ENCODE assay signal across 15 cellular contexts in genomic region chr17:66755101-66755943, GRCh38.
A peak's percentile ranks its signal among the peaks of the same experiment; 100 is the strongest.
DNase-seq lines count a peak whose midpoint lies in the region; ATAC-seq and TF ChIP-seq lines count a peak whose summit lies in the region.
"Had no signal": no experiment of that assay in that cellular context is flagged by ENCODE, and none has a peak within 500 bp of the region (broad histone marks: within the 10 kb centered on the region; RNA-seq: fewer than 3 reads in every experiment).

No MANE protein-coding gene starts in this region.

- POLR2A ChIA-PET in RWPE1 (lab: Yijun Ruan, JAX; ENCODE audit: low non-redundant PET): no interaction called here

- CTCF ChIA-PET in RWPE1 (lab: Yijun Ruan, JAX): interaction anchor here (0.5 to 0.6 kb wide), 2 partner anchors 257 to 513 kb away, joined by 3 read pairs; no protein-coding TSS in a partner anchor

- no peak overlapping the region for H3K4me3 Mint-ChIP-seq in mesothelial cell of epicardium
- H3K4me3 Mint-ChIP-seq: effector memory CD8-positive, alpha-beta T cell; naive thymus-derived CD4-positive, alpha-beta T cell; stimulated activated naive B cell treated with anti-CD40 and anti-IgM and Interleukin-4, amounts not matched to agents 10 μg/mL and 1 μg/mL and 100 μg/mL, for 72 hours had no signal

- no peak overlapping the region for H3K27ac ChIP-seq in RWPE1
- H3K27ac ChIP-seq: gastroesophageal sphincter, right atrium auricular region had no signal

- no peaks in the 10 kb centered on the region for H3K36me3 Mint-ChIP-seq in mesothelial cell of epicardium
- H3K36me3 Mint-ChIP-seq: stimulated activated naive B cell treated with anti-CD40 and anti-IgM and Interleukin-4, amounts not matched to agents 10 μg/mL and 1 μg/mL and 100 μg/mL, for 72 hours had no signal

- DNase-seq in Daoy (ENCODE audit: low read depth): peak; percentile 17
- peak; percentile 88 for DNase-seq in NCI-H2029 (lab: John Stamatoyannopoulos, UW)
- DNase-seq in RWPE1 (ENCODE audit: low spot score): peak; percentile 42
- no peak for DNase-seq in mesothelial cell of epicardium (ENCODE audit: low spot score in 2 of 2, unreplicated experiment in 2 of 2)
- DNase-seq in left cardiac atrium: no peak
- DNase-seq in SKM-1 (lab: John Stamatoyannopoulos, UW; ENCODE audit: unreplicated experiment): no peak
- no peak for DNase-seq in NCI-H1048 (lab: John Stamatoyannopoulos, UW)
- no peak for DNase-seq in activated effector memory CD4-positive, alpha-beta T cell treated with Interleukin-2 at 50 U/mL for 16 hours
- DNase-seq: activated CD4-positive, alpha-beta T cell treated with anti-CD3 and anti-CD28 coated beads, Interleukin-2, amount 50 U/mL, for 4 hours; effector memory CD8-positive, alpha-beta T cell; naive thymus-derived CD4-positive, alpha-beta T cell; stimulated activated CD4-positive, alpha-beta T cell treated with anti-CD3 and anti-CD28 coated beads, Interleukin-4, amount 100 ng/mL, for 24 hours; stimulated activated naive B cell treated with anti-CD40 and anti-IgM and Interleukin-4, amounts not matched to agents 10 μg/mL and 1 μg/mL and 100 μg/mL, for 72 hours had no signal

- ATAC-seq in left cardiac atrium: no peak
- ATAC-seq: effector memory CD8-positive, alpha-beta T cell; gastroesophageal sphincter; naive thymus-derived CD4-positive, alpha-beta T cell; stimulated activated naive B cell treated with anti-CD40 and anti-IgM and Interleukin-4, amounts not matched to agents 10 μg/mL and 1 μg/mL and 100 μg/mL, for 72 hours had no signal

- TF ChIP-seq CTCF in RWPE1 (conservative IDR thresholded peaks at IDR 0.05; ENCODE audit: low read depth) (no peak), mesothelial cell of epicardium (IDR thresholded peaks at IDR 0.05; ENCODE audit: unreplicated experiment) (no peak)

- H3K4me1 Mint-ChIP-seq in mesothelial cell of epicardium: peaks cover 4% of the 10 kb centered on the region
- H3K4me1 Mint-ChIP-seq: stimulated activated naive B cell treated with anti-CD40 and anti-IgM and Interleukin-4, amounts not matched to agents 10 μg/mL and 1 μg/mL and 100 μg/mL, for 72 hours had no signal

- intact Hi-C loops in left cardiac atrium (cut with DNase I): no loop called here

- peaks cover 1% of the 10 kb centered on the region for H3K27me3 Mint-ChIP-seq in mesothelial cell of epicardium (ENCODE audit: low read depth)
- H3K27me3 Mint-ChIP-seq: effector memory CD8-positive, alpha-beta T cell; naive thymus-derived CD4-positive, alpha-beta T cell; stimulated activated naive B cell treated with anti-CD40 and anti-IgM and Interleukin-4, amounts not matched to agents 10 μg/mL and 1 μg/mL and 100 μg/mL, for 72 hours had no signal

- peak overlapping the region; percentile 19 for H3K27ac Mint-ChIP-seq in mesothelial cell of epicardium
- H3K27ac Mint-ChIP-seq: stimulated activated naive B cell treated with anti-CD40 and anti-IgM and Interleukin-4, amounts not matched to agents 10 μg/mL and 1 μg/mL and 100 μg/mL, for 72 hours had no signal

- H3K9me3 Mint-ChIP-seq in mesothelial cell of epicardium: peaks cover 2% of the 10 kb centered on the region
- H3K9me3 Mint-ChIP-seq: effector memory CD8-positive, alpha-beta T cell; stimulated activated naive B cell treated with anti-CD40 and anti-IgM and Interleukin-4, amounts not matched to agents 10 μg/mL and 1 μg/mL and 100 μg/mL, for 72 hours had no signal

Comparison
In these comparisons a context has a peak if more than half of its experiments do, and no peak if none do; other contexts are left out.
1. DNase-seq: peak in Daoy (single experiment), NCI-H2029 (single experiment) and RWPE1 (single experiment); none in mesothelial cell of epicardium (0 of 2), left cardiac atrium (single experiment), SKM-1 (single experiment), NCI-H1048 (single experiment) and activated effector memory CD4-positive, alpha-beta T cell treated with Interleukin-2 at 50 U/mL for 16 hours (single experiment).